Comparison of ENCODE assay signal across 8 cellular contexts in the genomic region with DNA sequence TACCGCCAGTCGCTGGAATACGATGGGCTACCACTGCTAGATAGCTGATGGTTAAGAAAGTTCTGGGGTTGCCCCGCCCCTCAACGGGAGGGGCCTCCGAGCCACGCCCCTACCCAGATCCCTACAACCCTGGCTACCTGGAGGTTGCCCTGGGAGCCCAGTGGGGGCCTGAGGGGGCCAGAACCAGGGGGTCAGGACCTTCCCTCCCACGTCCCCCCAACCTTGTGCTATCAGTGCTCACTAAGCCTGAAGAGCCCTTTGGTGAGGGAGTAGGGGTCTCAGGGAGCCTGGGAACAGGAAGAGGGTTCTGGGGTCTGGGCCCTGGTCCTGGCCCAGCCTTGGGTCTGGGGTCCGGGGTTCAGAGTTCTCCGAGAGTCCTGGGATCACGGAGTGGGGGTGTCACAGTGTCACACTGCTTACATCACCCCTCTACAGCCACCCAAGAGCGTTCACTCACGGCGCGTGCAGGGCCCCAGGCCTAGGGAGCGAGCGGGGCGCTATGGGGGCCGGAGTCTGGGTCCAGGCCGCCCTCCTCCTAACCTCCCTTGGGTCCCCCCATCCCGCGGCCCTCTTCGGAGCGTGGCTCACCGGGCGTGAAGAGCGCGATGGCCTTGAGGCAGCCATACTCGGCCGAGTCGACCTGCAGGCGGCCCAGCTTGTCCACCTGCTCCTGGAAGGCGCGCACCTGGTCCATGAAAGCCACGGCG. TPM values are rescaled to one million over a fixed set of nuclear protein-coding genes. Genes with fewer than 3 reads are reported as not detected.
DNase-seq lines count a peak whose midpoint lies in the region; ATAC-seq and TF ChIP-seq lines count a peak whose summit lies in the region.

No MANE protein-coding gene starts in this region.

- no peak for TF ChIP-seq POLR2A in lower leg skin (IDR thresholded peaks at IDR 0.05)

- H3K9me3 Mint-ChIP-seq in stimulated activated naive CD8-positive, alpha-beta T cell treated with anti-CD3 and anti-CD28 coated beads, Interleukin-15, Interleukin-2, amounts not matched to agents 100 ng/mL and 50 ng/mL, for 24 hours, result no peaks in the 10 kb centered on the region

- H3K36me3 ChIP-seq in mesodermal cell (ENCODE audit: control insufficient read depth, insufficient read depth, low read length), result peaks cover 71% of the 10 kb centered on the region

- peak overlapping the region; percentile 68 for H3K27ac Mint-ChIP-seq in stimulated activated naive CD8-positive, alpha-beta T cell treated with anti-CD3 and anti-CD28 coated beads, Interleukin-15, Interleukin-2, amounts not matched to agents 100 ng/mL and 50 ng/mL, for 24 hours

- peaks cover 9% of the 10 kb centered on the region for H3K4me1 Mint-ChIP-seq in stimulated activated naive CD8-positive, alpha-beta T cell treated with anti-CD3 and anti-CD28 coated beads, Interleukin-15, Interleukin-2, amounts not matched to agents 100 ng/mL and 50 ng/mL, for 24 hours (ENCODE audit: low read depth)

- H3K36me3 Mint-ChIP-seq in stimulated activated naive CD8-positive, alpha-beta T cell treated with anti-CD3 and anti-CD28 coated beads, Interleukin-15, Interleukin-2, amounts not matched to agents 100 ng/mL and 50 ng/mL, for 24 hours (ENCODE audit: low read depth), result peaks cover 3% of the 10 kb centered on the region

- H3K27me3 Mint-ChIP-seq in stimulated activated naive CD8-positive, alpha-beta T cell treated with anti-CD3 and anti-CD28 coated beads, Interleukin-15, Interleukin-2, amounts not matched to agents 100 ng/mL and 50 ng/mL, for 24 hours, result no peaks in the 10 kb centered on the region

- intact Hi-C loops in dorsolateral prefrontal cortex (cut with DNase I) (loop anchor here in 1 of 2 donors (5.0 kb wide), 1 partner anchor 168 kb away; no protein-coding TSS in a partner anchor), lower leg skin (cut with DNase I; ENCODE audit: low total_unique reads) (no loop called here)

- ATAC-seq in GM21825 (IDR thresholded peaks at IDR 0.05; ENCODE audit: unreplicated experiment), result peak; percentile 30

- H3K9me3 ChIP-seq in mesodermal cell (ENCODE audit: control insufficient read depth, low read length), result no peaks in the 10 kb centered on the region

- no peaks in the 10 kb centered on the region for H3K27me3 ChIP-seq in dorsolateral prefrontal cortex

- DNase-seq in COR-L47 (lab: John Stamatoyannopoulos, UW), result peak; percentile 43
- peak; percentile 66 for DNase-seq in NAMALWA (ENCODE audit: low spot score)
- peak; percentile 53 to 63 for DNase-seq in activated CD4-positive, alpha-beta T cell treated with anti-CD3 and anti-CD28 coated beads for 24 hours (ENCODE audit: low read depth in 2 of 2)
- peak in 2 of 10 donors; percentile 41 to 45 for DNase-seq in dorsolateral prefrontal cortex
- DNase-seq in lower leg skin (ENCODE audit: low spot score in 2 of 2), result no peak

- H3K27ac ChIP-seq in dorsolateral prefrontal cortex, result peak overlapping the region in 56 of 59 donors; percentile 12 to 96 (median 80)
- peak overlapping the region; percentile 67 for H3K27ac ChIP-seq in mesodermal cell (ENCODE audit: low read depth, low read length, severe bottlenecking)

- TF ChIP-seq CTCF in dorsolateral prefrontal cortex (IDR thresholded peaks at IDR 0.05 in 54 of 56, conservative IDR thresholded peaks at IDR 0.05 in 2 of 56; ENCODE audit: low read depth in 1 of 56, partially characterized antibody in 56 of 56) (no peak), lower leg skin (IDR thresholded peaks at IDR 0.05) (no peak)

- peaks cover 16% of the 10 kb centered on the region for H3K4me1 ChIP-seq in mesodermal cell (ENCODE audit: control insufficient read depth, insufficient read depth, low read length, poor library complexity, severe bottlenecking)

- WGBS in mesodermal cell (ENCODE audit: insufficient coverage in 2 of 2), 2 experiments, result 7% methylated on average over 22 to 24 of the region's 36 CpGs
- WGBS in lower leg skin, 2 donors, result 26 to 36% methylated on average over 18 to 28 of the region's 36 CpGs

- peak overlapping the region; percentile 82 for H3K4me3 Mint-ChIP-seq in stimulated activated naive CD8-positive, alpha-beta T cell treated with anti-CD3 and anti-CD28 coated beads, Interleukin-15, Interleukin-2, amounts not matched to agents 100 ng/mL and 50 ng/mL, for 24 hours

- peak overlapping the region; percentile 40 to 75 (median 63) for H3K4me3 ChIP-seq in dorsolateral prefrontal cortex
- peak overlapping the region; percentile 44 for H3K4me3 ChIP-seq in mesodermal cell (ENCODE audit: extremely low read depth, insufficient read depth, low read length, poor library complexity, severe bottlenecking)
- H3K4me3 ChIP-seq in lower leg skin (ENCODE audit: low read depth, poor library complexity, severe bottlenecking), result no peak overlapping the region

RNA-seq across cellular contexts. Expression of a gene that starts 9.0 kb away (rescaled TPM):
- total RNA-seq in dorsolateral prefrontal cortex (10 to 100 TPM; 11.1 to 42.0 (median 24.9) TPM), lower leg skin (1 to 10 TPM; 2.6 to 7.9 (median 4.0) TPM)
- polyA plus RNA-seq in mesodermal cell (2013, experiment 1 of 2), result 26.5 TPM
- 18.5 TPM for polyA plus RNA-seq in mesodermal cell (2013, experiment 2 of 2)

RNA-seq across cellular contexts. Expression of a gene that starts 10.7 kb away (rescaled TPM):
- total RNA-seq in dorsolateral prefrontal cortex (10 to 100 TPM; 15.4 to 52.5 (median 27.8) TPM), lower leg skin (100 to 1,000 TPM in 1 of 4 donors, 10 to 100 TPM in 3; 57.2 to 119 (median 83.6) TPM)
- 64.2 TPM for polyA plus RNA-seq in mesodermal cell (2013, experiment 1 of 2)
- 54.9 TPM for polyA plus RNA-seq in mesodermal cell (2013, experiment 2 of 2)

RNA-seq across cellular contexts. Expression of a gene that starts 19.9 kb away (rescaled TPM):
- total RNA-seq in dorsolateral prefrontal cortex (10 to 100 TPM; 27.0 to 54.1 (median 39.3) TPM), lower leg skin (10 to 100 TPM; 16.6 to 25.5 (median 23.8) TPM)
- polyA plus RNA-seq in mesodermal cell (2013, experiment 1 of 2), result 16.8 TPM
- polyA plus RNA-seq in mesodermal cell (2013, experiment 2 of 2), result 20.5 TPM

RNA-seq across cellular contexts. Expression of a gene that starts 29.5 kb away (rescaled TPM):
- total RNA-seq in dorsolateral prefrontal cortex, result 10 to 100 TPM in 1 of 120 experiments, 1 to 10 TPM in 117, under 1 TPM in 2; 0.90 to 10.9 (median 3.4) TPM
- 9.3 TPM for polyA plus RNA-seq in mesodermal cell (2013, experiment 1 of 2)
- 6.2 TPM for polyA plus RNA-seq in mesodermal cell (2013, experiment 2 of 2)
- total RNA-seq in lower leg skin, result 1 to 10 TPM in 3 of 4 donors, under 1 TPM in 1; 0.80 to 3.0 (median 2.0) TPM

RNA-seq across cellular contexts. Expression of a gene that starts 32.2 kb away (rescaled TPM):
- total RNA-seq in dorsolateral prefrontal cortex (100 to 1,000 TPM in 110 of 120 experiments, 10 to 100 TPM in 10; 78.2 to 165 (median 122) TPM), lower leg skin (10 to 100 TPM; 48.3 to 61.2 (median 59.6) TPM)
- 115 TPM for polyA plus RNA-seq in mesodermal cell (2013, experiment 1 of 2)
- polyA plus RNA-seq in mesodermal cell (2013, experiment 2 of 2), result 101 TPM

Comparison
In these comparisons a context has a peak if more than half of its experiments do, and no peak if none do; other contexts are left out.
1. DNase-seq: peak in COR-L47 (single experiment), NAMALWA (single experiment) and activated CD4-positive, alpha-beta T cell treated with anti-CD3 and anti-CD28 coated beads for 24 hours (2 of 2); none in lower leg skin (0 of 2).